8 cellular contexts compared by ENCODE assay signal in the genomic region with DNA sequence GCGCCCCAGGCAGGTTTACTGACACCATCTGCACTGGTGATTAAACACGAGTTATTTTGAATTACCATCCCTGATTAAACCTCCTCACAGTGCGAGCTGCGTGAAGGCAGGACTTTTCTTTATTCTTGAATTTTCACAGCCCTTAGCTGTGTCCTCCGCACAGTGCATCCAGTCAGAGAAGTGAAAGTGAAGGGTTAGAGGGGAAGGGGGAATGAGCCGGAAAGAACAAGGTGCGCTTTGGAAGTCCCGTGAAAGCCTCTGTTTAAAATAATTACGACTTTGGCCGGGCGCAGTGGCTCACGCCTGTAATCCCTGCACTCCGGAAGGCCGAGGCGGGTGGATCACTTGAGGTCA. TPM values are rescaled to one million over a fixed set of nuclear protein-coding genes. Genes with fewer than 3 reads are reported as not detected.
DNase-seq lines count a peak whose midpoint lies in the region; ATAC-seq, FAIRE-seq and TF ChIP-seq lines count a peak whose summit lies in the region.
"Not testable (repeated sequence)": the region's sequence is repeated elsewhere in the genome, so short reads cannot be mapped to it uniquely, and the experiment has no call there.

No MANE protein-coding gene starts in this region.

- not testable (repeated sequence) for TF ChIP-seq CTCF in HFF-Myc (IDR thresholded peaks at IDR 0.05; ENCODE audit: low read depth, low read length, missing control alignments); chondrocyte (IDR thresholded peaks at IDR 0.05); HepG2 (CRISPR knock-in tag; IDR thresholded peaks at IDR 0.05); smooth muscle cell (IDR thresholded peaks at IDR 0.05; ENCODE audit: borderline replicate concordance, insufficient read depth, poor library complexity, severe bottlenecking); uterus (IDR thresholded peaks at IDR 0.05)

- H3K4ac ChIP-seq in neuronal stem cell (ENCODE audit: low read length): not testable (repeated sequence)

- H3K79me1 ChIP-seq in neuronal stem cell (ENCODE audit: low read depth, low read length): not testable (repeated sequence)

- not testable (repeated sequence) for H3K27me3 ChIP-seq in HepG2 (ENCODE audit: control insufficient read depth in 1 of 2, insufficient read depth in 2 of 2, low read length in 2 of 2); neuronal stem cell (ENCODE audit: control insufficient read depth in 3 of 3, insufficient read depth in 3 of 3, low read depth in 1 of 3, low read length in 3 of 3); smooth muscle cell (ENCODE audit: low read depth); uterus

- not testable (repeated sequence) for H3K23ac ChIP-seq in neuronal stem cell (ENCODE audit: low read depth, low read length, poor library complexity)

- not testable (repeated sequence) for ATAC-seq in T-cell (replicated peaks in 1 of 4)
- peak; percentile 30 for ATAC-seq in Right ventricle myocardium superior (ENCODE audit: poor library complexity)
- ATAC-seq in HepG2: peak; percentile 60

- not testable (repeated sequence) for BruUV-seq in HepG2 (replicated peaks; lab: Mats Ljungman, UMichigan)

- not testable (repeated sequence) for H3K27ac Mint-ChIP-seq in T-cell
- H3K27ac Mint-ChIP-seq in chondrocyte (ENCODE audit: unreplicated experiment): peak overlapping the region; percentile 49

- in situ Hi-C loops in HepG2 (cut with HindIII; ENCODE audit: extremely low pct_ligation_motif_present, low pct_unique_long_range_greater_than_20kb): not testable (repeated sequence)

- H3K27ac ChIP-seq in HepG2 (ENCODE audit: extremely low read length, insufficient read depth, low read length); neuronal stem cell (replicated peaks; ENCODE audit: low read length): not testable (repeated sequence)
- H3K27ac ChIP-seq in smooth muscle cell (ENCODE audit: low read depth): peak overlapping the region; percentile 87
- H3K27ac ChIP-seq in uterus: peak overlapping the region; percentile 82 to 88

- not testable (repeated sequence) for H3K14ac ChIP-seq in neuronal stem cell (ENCODE audit: low read length)

- H3K36me3 Mint-ChIP-seq in T-cell; chondrocyte (ENCODE audit: low read depth): not testable (repeated sequence)

- H3F3A ChIP-seq in smooth muscle cell (ENCODE audit: low read depth): peaks cover 16% of the 10 kb centered on the region

- not testable (repeated sequence) for H2AK5ac ChIP-seq in neuronal stem cell (ENCODE audit: low read depth, low read length)

- H2BK12ac ChIP-seq in neuronal stem cell (ENCODE audit: low read length): not testable (repeated sequence)

- peak overlapping the region; percentile 46; the same call in 1 of the 2 replicates for H3K9ac ChIP-seq in HepG2 (ENCODE audit: insufficient read depth, low read depth, low read length)
- H3K9ac ChIP-seq in neuronal stem cell (ENCODE audit: low read depth, low read length, poor library complexity); smooth muscle cell (ENCODE audit: low read depth): not testable (repeated sequence)

- not testable (repeated sequence) for H3K18ac ChIP-seq in neuronal stem cell (ENCODE audit: low read length)

- not testable (repeated sequence) for TF ChIP-seq POLR2A in HepG2 (IDR thresholded peaks at IDR 0.05; ENCODE audit: insufficient read depth in 1 of 2, low read depth in 2 of 2, low read length in 2 of 2); uterus (IDR thresholded peaks at IDR 0.05)

- DNase-seq in HFF-Myc (ENCODE audit: extremely low read depth, low read depth); T-cell; chondrocyte (ENCODE audit: low spot score); Right ventricle myocardium superior; HepG2 (ENCODE audit: low spot score); neuronal stem cell (ENCODE audit: low spot score); smooth muscle cell (lab: John Stamatoyannopoulos, UW; ENCODE audit: unreplicated experiment); uterus: not testable (repeated sequence)

- H3K36me3 ChIP-seq in HepG2 (replicated peaks in 1 of 2; ENCODE audit: control insufficient read depth in 1 of 2, insufficient read depth in 2 of 2, low read length in 2 of 2); neuronal stem cell (replicated peaks in 1 of 2; ENCODE audit: control insufficient read depth in 2 of 2, insufficient read depth in 2 of 2, low read length in 2 of 2); smooth muscle cell (ENCODE audit: low read depth); uterus: not testable (repeated sequence)

- POLR2A ChIA-PET in T-cell (lab: Charles Lee); HepG2 (lab: Yijun Ruan, JAX): not testable (repeated sequence)

- H4K20me1 ChIP-seq in HepG2 (ENCODE audit: insufficient read depth, low read length); smooth muscle cell (ENCODE audit: low read depth): not testable (repeated sequence)

- peaks cover 14% of the 10 kb centered on the region for H3K4me1 ChIP-seq in HepG2 (ENCODE audit: insufficient read depth, low read length)
- not testable (repeated sequence) for H3K4me1 ChIP-seq in neuronal stem cell (ENCODE audit: control insufficient read depth in 2 of 2, insufficient read depth in 1 of 2, low read depth in 1 of 2, low read length in 2 of 2); smooth muscle cell (ENCODE audit: low read depth); uterus

- H3K79me2 ChIP-seq in HepG2 (ENCODE audit: insufficient read depth, low read length): not testable (repeated sequence)
- peaks cover 13% of the 10 kb centered on the region for H3K79me2 ChIP-seq in smooth muscle cell (ENCODE audit: low read depth)

- H3K4me1 Mint-ChIP-seq in T-cell (peaks cover 15 to 20% (median 19%) of the 10 kb centered on the region in 3 donors), chondrocyte (ENCODE audit: low read depth) (peaks cover 22% of the 10 kb centered on the region)

- not testable (repeated sequence) for FAIRE-seq in HepG2 (lab: Jason Lieb, UNC)

- TF ChIP-seq EP300 in HepG2 (IDR thresholded peaks at IDR 0.05; ENCODE audit: low read depth in 2 of 2, low read length in 2 of 2); HepG2 (CRISPR knock-in tag; IDR thresholded peaks at IDR 0.05; ENCODE audit: borderline replicate concordance): not testable (repeated sequence)

- H2BK120ac ChIP-seq in neuronal stem cell (ENCODE audit: low read depth, low read length): not testable (repeated sequence)

- H3K4me3 ChIP-seq in HFF-Myc (replicated peaks; ENCODE audit: low read depth, low read length) (peak overlapping the region; percentile 21; the same call in 1 of the 2 replicates), HepG2 (replicated peaks in 1 of 3; ENCODE audit: insufficient read depth in 1 of 3, low read depth in 2 of 3, low read length in 3 of 3) (peak overlapping the region; percentile 23 to 48 (median 45); a peak in 4 of 6 replicates), smooth muscle cell (peak overlapping the region; percentile 20), uterus (peak overlapping the region; percentile 19 to 41)
- H3K4me3 ChIP-seq in neuronal stem cell (ENCODE audit: low read length in 2 of 2): not testable (repeated sequence)

- not testable (repeated sequence) for H3K9me3 ChIP-seq in HepG2 (ENCODE audit: low read length); neuronal stem cell (replicated peaks in 1 of 2; ENCODE audit: control insufficient read depth in 2 of 2, insufficient read depth in 1 of 2, low read depth in 1 of 2, low read length in 2 of 2); smooth muscle cell (replicated peaks; ENCODE audit: low read depth); uterus

- not testable (repeated sequence) for H2BK15ac ChIP-seq in neuronal stem cell (ENCODE audit: low read length)

- not testable (repeated sequence) for H3K27me3 Mint-ChIP-seq in T-cell; chondrocyte (ENCODE audit: low read depth)

- not testable (repeated sequence) for H2AFZ ChIP-seq in HepG2 (ENCODE audit: low read length); smooth muscle cell (ENCODE audit: low read depth)
- peak overlapping the region; percentile 56 for H2AFZ ChIP-seq in neuronal stem cell (ENCODE audit: low read length)

- not testable (repeated sequence) for H3K9me3 Mint-ChIP-seq in T-cell; chondrocyte (ENCODE audit: low read depth)

- TF ChIP-seq RAD21 in HepG2 (CRISPR knock-in tag; IDR thresholded peaks at IDR 0.05): not testable (repeated sequence)

- no CpG with 5 or more reads among the region's 15 CpGs for WGBS in HepG2 (ENCODE audit: low lambda C conversion rate)
- WGBS in neuronal stem cell (ENCODE audit: extremely low coverage in 2 of 2, insufficient read length in 2 of 2, insufficient replicate concordance in 1 of 2), 2 donors: no CpG with 5 or more reads among the region's 15 CpGs
- WGBS in smooth muscle cell (ENCODE audit: low lambda C conversion rate): 19% methylated on average over 5 of the region's 15 CpGs

- peak overlapping the region; percentile 77 for H3K4me2 ChIP-seq in HepG2 (ENCODE audit: low read depth, low read length)
- peak overlapping the region; percentile 18 for H3K4me2 ChIP-seq in neuronal stem cell (ENCODE audit: insufficient read depth, low read length, poor library complexity, severe bottlenecking)
- peak overlapping the region; percentile 69 for H3K4me2 ChIP-seq in smooth muscle cell

- CTCF ChIA-PET in T-cell (lab: Charles Lee); HepG2 (lab: Yijun Ruan, JAX; ENCODE audit: low intra/inter-chr PET ratio, low total read pairs): not testable (repeated sequence)

- intact Hi-C loops in Right ventricle myocardium superior (cut with DNase I); HepG2 (cut with micrococcal nuclease; ENCODE audit: unreplicated experiment); uterus (cut with DNase I; ENCODE audit: low total_unique reads): not testable (repeated sequence)

- H2BK5ac ChIP-seq in neuronal stem cell (ENCODE audit: low read length): not testable (repeated sequence)

- not testable (repeated sequence) for H4K8ac ChIP-seq in neuronal stem cell (ENCODE audit: low read depth, low read length)

- peak overlapping the region in 2 of 3 donors; percentile 25 to 34 for H3K4me3 Mint-ChIP-seq in T-cell
- H3K4me3 Mint-ChIP-seq in chondrocyte (ENCODE audit: unreplicated experiment): not testable (repeated sequence)

- not testable (repeated sequence) for H4K91ac ChIP-seq in neuronal stem cell (ENCODE audit: low read depth, low read length, poor library complexity)

RNA-seq across cellular contexts. Expression of a gene that starts 4.0 kb away (rescaled TPM):
- total RNA-seq in T-cell (10 to 100 TPM; 29.8 to 33.9 (median 31.2) TPM), chondrocyte (48.3 to 57.4 TPM (median 48.5 TPM) in 3 replicates), Right ventricle myocardium superior (12.4 TPM), HepG2 (2016; rRNA removed; fragmentation: Illumina TruSeq; extraction: Trizol) (29.1 and 38.5 TPM in 2 replicates), smooth muscle cell (55.0 and 70.7 TPM in 2 replicates), uterus (10 to 100 TPM; 17.2 to 61.7 (median 42.2) TPM)
- 1.9 and 2.4 TPM in 2 replicates for total RNA-seq in HepG2 (2016; cell fraction: cytosol; rRNA removed; fragmentation: Illumina TruSeq; extraction: Trizol; ENCODE audit: low read depth)
- total RNA-seq in HepG2 (2016; cell fraction: insoluble cytoplasmic fraction; rRNA removed; fragmentation: Illumina TruSeq; extraction: Trizol): 29.5 and 40.0 TPM in 2 replicates
- 8.9 and 9.8 TPM in 2 replicates for total RNA-seq in HepG2 (2016; cell fraction: membrane; rRNA removed; fragmentation: Illumina TruSeq; extraction: Trizol)
- total RNA-seq in HepG2 (2016; cell fraction: nucleus; rRNA removed; fragmentation: Illumina TruSeq; extraction: Trizol): 32.7 and 35.9 TPM in 2 replicates
- polyA plus RNA-seq in HepG2 (2011; rRNA removed) (12.2 and 14.2 TPM in 2 replicates), smooth muscle cell (35.9 and 36.4 TPM in 2 replicates)
- 6.0 and 7.5 TPM in 2 replicates for polyA plus RNA-seq in HepG2 (2011; cell fraction: cytosol; rRNA removed)
- polyA plus RNA-seq in HepG2 (2011; cell fraction: nucleus; rRNA removed): 11.6 and 13.9 TPM in 2 replicates
- 13.4 and 18.5 TPM in 2 replicates for polyA plus RNA-seq in HepG2 (2012)
- 2.1 and 2.2 TPM in 2 replicates for polyA plus RNA-seq in HepG2 (2016; cell fraction: cytosol; fragmentation: Illumina TruSeq; extraction: Trizol; ENCODE audit: low read depth)
- polyA plus RNA-seq in HepG2 (2016; cell fraction: insoluble cytoplasmic fraction; fragmentation: Illumina TruSeq; extraction: Trizol; ENCODE audit: low read depth): 37.2 and 40.7 TPM in 2 replicates
- 6.3 and 6.7 TPM in 2 replicates for polyA plus RNA-seq in HepG2 (2016; cell fraction: membrane; fragmentation: Illumina TruSeq; extraction: Trizol; ENCODE audit: low read depth)
- polyA plus RNA-seq in HepG2 (2016; cell fraction: nucleus; fragmentation: Illumina TruSeq; extraction: Trizol; ENCODE audit: insufficient read depth, low read depth): 32.0 and 32.9 TPM in 2 replicates
- 12.4 and 20.9 TPM in 2 replicates for polyA minus RNA-seq in HepG2 (2011; rRNA and poly(A)+ RNA removed; ENCODE audit: low replicate concordance)
- 9.2 and 11.2 TPM in 2 replicates for polyA minus RNA-seq in HepG2 (2011; cell fraction: cytosol; rRNA and poly(A)+ RNA removed)
- 66.5 and 85.1 TPM in 2 replicates for polyA minus RNA-seq in HepG2 (2011; cell fraction: nucleus; rRNA and poly(A)+ RNA removed)
- polyA plus RNA-seq in neuronal stem cell (2013, experiment 1 of 2): 13.2 TPM
- 13.4 TPM for polyA plus RNA-seq in neuronal stem cell (2013, experiment 2 of 2)

Comparison
In these comparisons a context has a peak if more than half of its experiments do, and no peak if none do; other contexts are left out.
1. H3K4me2 ChIP-seq: peak in every context shown above with its lines; median percentile 77 in HepG2; 69 in smooth muscle cell; 18 in neuronal stem cell.